In genomic region chr12:131475012-131475411, GRCh38 we compare ENCODE assay signal across 8 cellular contexts.
DNase-seq lines count a peak whose midpoint lies in the region; ATAC-seq, FAIRE-seq and TF ChIP-seq lines count a peak whose summit lies in the region.
"Not testable (repeated sequence)": the region's sequence is repeated elsewhere in the genome, so short reads cannot be mapped to it uniquely, and the experiment has no call there.

No MANE protein-coding gene starts in this region.

- CTCF ChIA-PET in activated CD8-positive, alpha-beta T cell treated with anti-CD3 and anti-CD28 coated beads, Interleukin-2, amount 10 ng/mL, durations not matched to agents 7 days and 5 days (lab: Charles Lee), result not testable (repeated sequence)

- H3K4me1 ChIP-seq in Loucy (ENCODE audit: insufficient read depth, low read length, poor library complexity, severe bottlenecking), result peaks cover 32% of the 10 kb centered on the region

- H3K27me3 Mint-ChIP-seq in activated CD8-positive, alpha-beta T cell treated with anti-CD3 and anti-CD28 coated beads, Interleukin-2, amount 10 ng/mL, durations not matched to agents 7 days and 5 days (ENCODE audit: low read depth); activated naive CD8-positive, alpha-beta T cell treated with anti-CD3 and anti-CD28 coated beads, Interleukin-2, amount 10 ng/mL, durations not matched to agents 7 days and 5 days; natural killer cell (ENCODE audit: low read depth in 2 of 2): not testable (repeated sequence)

- H3K4me3 Mint-ChIP-seq in activated CD8-positive, alpha-beta T cell treated with anti-CD3 and anti-CD28 coated beads, Interleukin-2, amount 10 ng/mL, durations not matched to agents 7 days and 5 days; activated naive CD8-positive, alpha-beta T cell treated with anti-CD3 and anti-CD28 coated beads, Interleukin-2, amount 10 ng/mL, durations not matched to agents 7 days and 5 days; natural killer cell; stimulated activated effector memory CD8-positive, alpha-beta T cell treated with anti-CD3 and anti-CD28 coated beads, Interleukin-12 subunit alpha, Interleukin-12 subunit beta, amount 100 ng/mL, for 72 hours: not testable (repeated sequence)

- peaks cover 23% of the 10 kb centered on the region for H3K27me3 ChIP-seq in Loucy (ENCODE audit: insufficient read depth, low read length, poor library complexity, severe bottlenecking)

- TF ChIP-seq CTCF in Loucy (conservative IDR thresholded peaks at IDR 0.05; ENCODE audit: low read length); natural killer cell (IDR thresholded peaks at IDR 0.05): not testable (repeated sequence)

- not testable (repeated sequence) for H2AFZ ChIP-seq in Loucy (ENCODE audit: low read length)

- not testable (repeated sequence) for H3K36me3 Mint-ChIP-seq in activated CD8-positive, alpha-beta T cell treated with anti-CD3 and anti-CD28 coated beads, Interleukin-2, amount 10 ng/mL, durations not matched to agents 7 days and 5 days (ENCODE audit: low read depth); activated naive CD8-positive, alpha-beta T cell treated with anti-CD3 and anti-CD28 coated beads, Interleukin-2, amount 10 ng/mL, durations not matched to agents 7 days and 5 days; natural killer cell; stimulated activated effector memory CD8-positive, alpha-beta T cell treated with anti-CD3 and anti-CD28 coated beads, Interleukin-12 subunit alpha, Interleukin-12 subunit beta, amount 100 ng/mL, for 72 hours

- peaks cover 35% of the 10 kb centered on the region for H4K20me1 ChIP-seq in Loucy (ENCODE audit: insufficient read depth, low read length, poor library complexity, severe bottlenecking)

- H3K79me2 ChIP-seq in Loucy (ENCODE audit: insufficient read depth, low read length), result peaks cover 41% of the 10 kb centered on the region

- not testable (repeated sequence) for DNase-seq in activated CD8-positive, alpha-beta T cell treated with anti-CD3 and anti-CD28 coated beads, Interleukin-2, amount 10 ng/mL, durations not matched to agents 7 days and 5 days; activated naive CD8-positive, alpha-beta T cell treated with anti-CD3 and anti-CD28 coated beads, Interleukin-2, amount 10 ng/mL, durations not matched to agents 7 days and 5 days; Right ventricle myocardium superior; natural killer cell; stimulated activated effector memory CD8-positive, alpha-beta T cell treated with anti-CD3 and anti-CD28 coated beads, Interleukin-12 subunit alpha, Interleukin-12 subunit beta, amount 100 ng/mL, for 72 hours (ENCODE audit: low spot score in 2 of 2); urothelium cell line (ENCODE audit: low spot score)
- DNase-seq in left lobe of liver (ENCODE audit: low spot score), result peak; percentile 14

- POLR2A ChIA-PET in activated CD8-positive, alpha-beta T cell treated with anti-CD3 and anti-CD28 coated beads, Interleukin-2, amount 10 ng/mL, durations not matched to agents 7 days and 5 days (lab: Charles Lee); activated naive CD8-positive, alpha-beta T cell treated with anti-CD3 and anti-CD28 coated beads, Interleukin-2, amount 10 ng/mL, durations not matched to agents 7 days and 5 days (lab: Charles Lee): not testable (repeated sequence)

- FAIRE-seq in urothelium cell line (lab: Jason Lieb, UNC), result peak; percentile 93

- H3K9me3 ChIP-seq in Loucy (ENCODE audit: insufficient read depth, low read depth, low read length), result not testable (repeated sequence)

- not testable (repeated sequence) for H3K27ac Mint-ChIP-seq in activated CD8-positive, alpha-beta T cell treated with anti-CD3 and anti-CD28 coated beads, Interleukin-2, amount 10 ng/mL, durations not matched to agents 7 days and 5 days; activated naive CD8-positive, alpha-beta T cell treated with anti-CD3 and anti-CD28 coated beads, Interleukin-2, amount 10 ng/mL, durations not matched to agents 7 days and 5 days; natural killer cell; stimulated activated effector memory CD8-positive, alpha-beta T cell treated with anti-CD3 and anti-CD28 coated beads, Interleukin-12 subunit alpha, Interleukin-12 subunit beta, amount 100 ng/mL, for 72 hours

- not testable (repeated sequence) for H3K4me1 Mint-ChIP-seq in activated CD8-positive, alpha-beta T cell treated with anti-CD3 and anti-CD28 coated beads, Interleukin-2, amount 10 ng/mL, durations not matched to agents 7 days and 5 days (ENCODE audit: low read depth); activated naive CD8-positive, alpha-beta T cell treated with anti-CD3 and anti-CD28 coated beads, Interleukin-2, amount 10 ng/mL, durations not matched to agents 7 days and 5 days; stimulated activated effector memory CD8-positive, alpha-beta T cell treated with anti-CD3 and anti-CD28 coated beads, Interleukin-12 subunit alpha, Interleukin-12 subunit beta, amount 100 ng/mL, for 72 hours
- peaks cover 7 to 11% of the 10 kb centered on the region in 2 donors for H3K4me1 Mint-ChIP-seq in natural killer cell

- H3K36me3 ChIP-seq in Loucy (ENCODE audit: insufficient read depth, low read length), result not testable (repeated sequence)

- peak; percentile 18 for ATAC-seq in activated CD8-positive, alpha-beta T cell treated with anti-CD3 and anti-CD28 coated beads, Interleukin-2, amount 10 ng/mL, durations not matched to agents 7 days and 5 days
- peak; percentile 60 for ATAC-seq in activated naive CD8-positive, alpha-beta T cell treated with anti-CD3 and anti-CD28 coated beads, Interleukin-2, amount 10 ng/mL, durations not matched to agents 7 days and 5 days (ENCODE audit: low read depth)
- ATAC-seq in Right ventricle myocardium superior (ENCODE audit: poor library complexity) (peak; percentile 34), left lobe of liver (peak; percentile 23), natural killer cell (peak in 2 of 3 donors; percentile 40 to 41)
- ATAC-seq in stimulated activated effector memory CD8-positive, alpha-beta T cell treated with anti-CD3 and anti-CD28 coated beads, Interleukin-12 subunit alpha, Interleukin-12 subunit beta, amount 100 ng/mL, for 72 hours, result peak; percentile 61

- peak overlapping the region; percentile 63 for H3K4me3 ChIP-seq in Loucy (ENCODE audit: low read length, poor library complexity, severe bottlenecking)

- H3F3A ChIP-seq in Loucy (ENCODE audit: low read depth), result not testable (repeated sequence)

- not testable (repeated sequence) for H3K9me2 ChIP-seq in Loucy (replicated peaks; ENCODE audit: low read depth, low read length)

- not testable (repeated sequence) for H3K9me3 Mint-ChIP-seq in activated CD8-positive, alpha-beta T cell treated with anti-CD3 and anti-CD28 coated beads, Interleukin-2, amount 10 ng/mL, durations not matched to agents 7 days and 5 days (ENCODE audit: insufficient read depth); activated naive CD8-positive, alpha-beta T cell treated with anti-CD3 and anti-CD28 coated beads, Interleukin-2, amount 10 ng/mL, durations not matched to agents 7 days and 5 days; natural killer cell; stimulated activated effector memory CD8-positive, alpha-beta T cell treated with anti-CD3 and anti-CD28 coated beads, Interleukin-12 subunit alpha, Interleukin-12 subunit beta, amount 100 ng/mL, for 72 hours

- H3K9ac ChIP-seq in Loucy (ENCODE audit: low read depth, low read length, poor library complexity, severe bottlenecking), result not testable (repeated sequence)

- intact Hi-C loops in Right ventricle myocardium superior (cut with DNase I); natural killer cell (cut with micrococcal nuclease): not testable (repeated sequence)

- H3K4me2 ChIP-seq in Loucy (ENCODE audit: low read depth, low read length, poor library complexity, severe bottlenecking), result not testable (repeated sequence)
